1 cellular context compared by ENCODE assay signal in genomic region chr7:66747385-66748126, GRCh38.
TF ChIP-seq lines count a peak whose summit lies in the region.

No MANE protein-coding gene starts in this region.

TF ChIP-seq in WTC11, 78 proteins besides CTCF, POLR2A, EP300 and RAD21 (continued from another document):
- no peak for TF ChIP-seq AFF4 (CRISPR knock-in tag; IDR thresholded peaks at IDR 0.05; ENCODE audit: borderline replicate concordance)
- no peak for TF ChIP-seq CBFB (CRISPR knock-in tag; IDR thresholded peaks at IDR 0.05; ENCODE audit: low read depth)
